In genomic region chr4:164930647-164931046, GRCh38 we compare ENCODE assay signal across 26 cellular contexts. TPM values are rescaled to one million over a fixed set of nuclear protein-coding genes. Genes with fewer than 3 reads are reported as not detected.
A peak's percentile ranks its signal among the peaks of the same experiment; 100 is the strongest.
DNase-seq lines count a peak whose midpoint lies in the region; ATAC-seq, FAIRE-seq and TF ChIP-seq lines count a peak whose summit lies in the region.
"Had no signal": no experiment of that assay in that cellular context is flagged by ENCODE, and none has a peak within 500 bp of the region (broad histone marks: within the 10 kb centered on the region; RNA-seq: fewer than 3 reads in every experiment).

No MANE protein-coding gene starts in this region.

- in situ Hi-C loops in transverse colon (cut with MboI; ENCODE audit: low pct_ligation_motif_present in 1 of 4, low pct_unique_long_range_greater_than_20kb in 1 of 4, low sequenced_read_pairs in 3 of 4) = no loop called here

- intact Hi-C loops in transverse colon (cut with DNase I; ENCODE audit: low total_unique reads) = no loop called here

- no peaks in the 10 kb centered on the region for H3K9me1 ChIP-seq in keratinocyte (ENCODE audit: control insufficient read depth, extremely low read depth, insufficient read depth, low read length)

- H4K20me1 ChIP-seq in keratinocyte (ENCODE audit: control insufficient read depth, extremely low read depth, insufficient read depth, low read length) (no peaks in the 10 kb centered on the region), GM23338 (replicated peaks; ENCODE audit: insufficient read depth) (no peaks in the 10 kb centered on the region)
- H4K20me1 ChIP-seq: BLaER1 had no signal

- H3K27ac Mint-ChIP-seq in GM23338 = no peak overlapping the region
- H3K27ac Mint-ChIP-seq: CD14-positive monocyte; CD4-positive, alpha-beta memory T cell; CD4-positive, CD25-positive, alpha-beta regulatory T cell; CD8-positive, alpha-beta memory T cell had no signal

- no peak for TF ChIP-seq EP300 in transverse colon (IDR thresholded peaks at IDR 0.05; ENCODE audit: low read depth)

- WGBS in mesenchymal stem cell = 88% methylated on average over 5 of the region's 5 CpGs
- no CpG with 5 or more reads among the region's 5 CpGs for WGBS in neuronal stem cell (ENCODE audit: extremely low coverage in 2 of 2, insufficient read length in 2 of 2, insufficient replicate concordance in 1 of 2), 2 donors
- WGBS in transverse colon (ENCODE audit: low coverage in 1 of 2), 2 donors = 65 to 66% methylated on average over 4 to 5 of the region's 5 CpGs

- no peak for FAIRE-seq in keratinocyte (lab: Jason Lieb, UNC)
- FAIRE-seq: A204.1, D721Med, G401.6, GM12891 had no signal

- H2BK12ac ChIP-seq in mesenchymal stem cell (ENCODE audit: low read length in 2 of 2) (no peak overlapping the region), neuronal stem cell (ENCODE audit: low read length) (no peak overlapping the region)

- H3K27me3 Mint-ChIP-seq in GM23338 (ENCODE audit: insufficient read depth, low read depth, poor library complexity) = no peaks in the 10 kb centered on the region

- H2BK5ac ChIP-seq in mesenchymal stem cell (ENCODE audit: low read depth, low read length, poor library complexity, severe bottlenecking) = no peak overlapping the region
- no peak overlapping the region for H2BK5ac ChIP-seq in neuronal stem cell (ENCODE audit: low read length)

- H3K27ac ChIP-seq in keratinocyte (ENCODE audit: control insufficient read depth, insufficient read depth, low read length) (no peak overlapping the region), mesenchymal stem cell (ENCODE audit: low read length, poor library complexity, severe bottlenecking) (no peak overlapping the region), neuronal stem cell (replicated peaks; ENCODE audit: low read length) (no peak overlapping the region), transverse colon (no peak overlapping the region), SJCRH30 (no peak overlapping the region), GM23338 (ENCODE audit: low read depth) (no peak overlapping the region)
- H3K27ac ChIP-seq: BLaER1 had no signal

- TF ChIP-seq CTCF in keratinocyte (optimal IDR thresholded peaks at IDR 0.05 in 1 of 3, IDR thresholded peaks at IDR 0.05 in 1 of 3, conservative IDR thresholded peaks at IDR 0.05 in 1 of 3; ENCODE audit: extremely low read depth in 1 of 3, insufficient read depth in 2 of 3, low read length in 3 of 3) = no peak
- TF ChIP-seq CTCF in transverse colon (IDR thresholded peaks at IDR 0.05) = no peak
- no peak for TF ChIP-seq CTCF in GM23338 (conservative IDR thresholded peaks at IDR 0.05; ENCODE audit: low read depth in 2 of 2)

- peaks cover 13% of the 10 kb centered on the region for H3K4me1 Mint-ChIP-seq in GM23338
- H3K4me1 Mint-ChIP-seq: CD14-positive monocyte; CD4-positive, alpha-beta memory T cell; CD4-positive, CD25-positive, alpha-beta regulatory T cell; CD8-positive, alpha-beta memory T cell had no signal

- ATAC-seq in GM23338 = no peak

- no peaks in the 10 kb centered on the region for H3K9me2 ChIP-seq in GM23338 (ENCODE audit: insufficient read depth)

- no peak overlapping the region for H3K9ac ChIP-seq in keratinocyte (ENCODE audit: control insufficient read depth, extremely low read depth, insufficient read depth, low read length)
- no peak overlapping the region for H3K9ac ChIP-seq in mesenchymal stem cell (ENCODE audit: low read length)
- no peak overlapping the region for H3K9ac ChIP-seq in neuronal stem cell (ENCODE audit: low read depth, low read length, poor library complexity)
- H3K9ac ChIP-seq: BLaER1 had no signal

- H3K23ac ChIP-seq in mesenchymal stem cell (ENCODE audit: low read length in 2 of 2) (no peak overlapping the region), neuronal stem cell (ENCODE audit: low read depth, low read length, poor library complexity) (no peak overlapping the region)

- peak overlapping the region; percentile 58 for H2AFZ ChIP-seq in keratinocyte (ENCODE audit: control insufficient read depth, low read length)
- no peak overlapping the region for H2AFZ ChIP-seq in mesenchymal stem cell (ENCODE audit: low read depth, low read length)
- no peak overlapping the region for H2AFZ ChIP-seq in neuronal stem cell (ENCODE audit: low read length)
- H2AFZ ChIP-seq in GM23338 = no peak overlapping the region

- DNase-seq in keratinocyte (ENCODE audit: low read depth, low spot score) (no peak), mesenchymal stem cell (no peak), neuronal stem cell (ENCODE audit: low spot score) (no peak), transverse colon (peak; percentile 8), NCI-H345 (lab: John Stamatoyannopoulos, UW) (no peak), SJCRH30 (no peak), HuH-7 (ENCODE audit: low spot score) (no peak), GM23338 (ENCODE audit: low spot score) (no peak)
- DNase-seq: 8988T; ACHN; BE2C; C1 segment of cervical spinal cord; Caco-2; Calu3; CD4-positive, alpha-beta memory T cell; CD4-positive, CD25-positive, alpha-beta regulatory T cell; CD8-positive, alpha-beta memory T cell; DMS79 treated with DMSO at 0.1 percent for 48 hours; GF-D8 had no signal

- H2BK15ac ChIP-seq in mesenchymal stem cell (ENCODE audit: low read depth, poor library complexity, severe bottlenecking) = no peak overlapping the region
- no peak overlapping the region for H2BK15ac ChIP-seq in neuronal stem cell (ENCODE audit: low read length)

- H3K18ac ChIP-seq in mesenchymal stem cell (ENCODE audit: low read depth in 1 of 2, low read length in 2 of 2) (no peak overlapping the region), neuronal stem cell (ENCODE audit: low read length) (peak overlapping the region; percentile 56)

- H4K91ac ChIP-seq in mesenchymal stem cell (ENCODE audit: low read length) (no peak overlapping the region), neuronal stem cell (ENCODE audit: low read depth, low read length, poor library complexity) (no peak overlapping the region)

- H3K4ac ChIP-seq in mesenchymal stem cell (ENCODE audit: low read depth in 1 of 2, low read length in 2 of 2) (no peak overlapping the region), neuronal stem cell (ENCODE audit: low read length) (no peak overlapping the region)

- no peak overlapping the region for H3K4me3 Mint-ChIP-seq in GM23338
- H3K4me3 Mint-ChIP-seq: CD14-positive monocyte; CD4-positive, alpha-beta memory T cell; CD4-positive, CD25-positive, alpha-beta regulatory T cell; CD8-positive, alpha-beta memory T cell had no signal

- H3F3A ChIP-seq in GM23338 (replicated peaks; ENCODE audit: low read depth) = no peaks in the 10 kb centered on the region

- H3K27me3 ChIP-seq in keratinocyte (ENCODE audit: control insufficient read depth, extremely low read depth, insufficient read depth, low read length) (no peaks in the 10 kb centered on the region), mesenchymal stem cell (ENCODE audit: control insufficient read depth in 1 of 2, insufficient read depth in 1 of 2, low read length in 2 of 2) (no peaks in the 10 kb centered on the region), neuronal stem cell (ENCODE audit: control insufficient read depth in 3 of 3, insufficient read depth in 3 of 3, low read depth in 1 of 3, low read length in 3 of 3) (no peaks in the 10 kb centered on the region), transverse colon (no peaks in the 10 kb centered on the region), SJCRH30 (no peaks in the 10 kb centered on the region), GM23338 (ENCODE audit: insufficient read depth) (no peaks in the 10 kb centered on the region)
- H3K27me3 ChIP-seq: BE2C, BLaER1 had no signal

- no peaks in the 10 kb centered on the region for H3K9me3 Mint-ChIP-seq in GM23338
- H3K9me3 Mint-ChIP-seq: CD4-positive, alpha-beta memory T cell; CD4-positive, CD25-positive, alpha-beta regulatory T cell; CD8-positive, alpha-beta memory T cell had no signal

- no peak overlapping the region for H2BK120ac ChIP-seq in mesenchymal stem cell (ENCODE audit: low read depth, low read length)
- H2BK120ac ChIP-seq in neuronal stem cell (ENCODE audit: low read depth, low read length) = no peak overlapping the region

- no peak overlapping the region for H2AK5ac ChIP-seq in mesenchymal stem cell (ENCODE audit: low read length, severe bottlenecking)
- no peak overlapping the region for H2AK5ac ChIP-seq in neuronal stem cell (ENCODE audit: low read depth, low read length)

- no peaks in the 10 kb centered on the region for H3K79me2 ChIP-seq in keratinocyte (ENCODE audit: control insufficient read depth, insufficient read depth, low read length)
- no peaks in the 10 kb centered on the region for H3K79me2 ChIP-seq in GM23338 (replicated peaks; ENCODE audit: insufficient read depth)

- H3K4me2 ChIP-seq in keratinocyte (ENCODE audit: control insufficient read depth, extremely low read depth, insufficient read depth, low read depth, low read length) (no peak overlapping the region), mesenchymal stem cell (ENCODE audit: low read length, poor library complexity, severe bottlenecking) (no peak overlapping the region), neuronal stem cell (ENCODE audit: insufficient read depth, low read length, poor library complexity, severe bottlenecking) (no peak overlapping the region), GM23338 (no peak overlapping the region)
- H3K4me2 ChIP-seq: BLaER1 had no signal

- H3K36me3 Mint-ChIP-seq in GM23338 (ENCODE audit: low read depth) = no peaks in the 10 kb centered on the region
- H3K36me3 Mint-ChIP-seq: CD14-positive monocyte; CD4-positive, alpha-beta memory T cell; CD4-positive, CD25-positive, alpha-beta regulatory T cell; CD8-positive, alpha-beta memory T cell had no signal

- H3K79me1 ChIP-seq in mesenchymal stem cell (replicated peaks; ENCODE audit: low read length, poor library complexity, severe bottlenecking) (no peaks in the 10 kb centered on the region), neuronal stem cell (ENCODE audit: low read depth, low read length) (no peaks in the 10 kb centered on the region)

- H3K9me3 ChIP-seq in keratinocyte (ENCODE audit: control insufficient read depth, low read depth, low read length) = no peaks in the 10 kb centered on the region
- no peaks in the 10 kb centered on the region for H3K9me3 ChIP-seq in mesenchymal stem cell (ENCODE audit: control insufficient read depth, low read length)
- H3K9me3 ChIP-seq in neuronal stem cell (replicated peaks in 1 of 2; ENCODE audit: control insufficient read depth in 2 of 2, insufficient read depth in 1 of 2, low read depth in 1 of 2, low read length in 2 of 2) = no peaks in the 10 kb centered on the region
- no peaks in the 10 kb centered on the region for H3K9me3 ChIP-seq in transverse colon
- no peaks in the 10 kb centered on the region for H3K9me3 ChIP-seq in SJCRH30 (replicated peaks)
- H3K9me3 ChIP-seq: BE2C, Caco-2 had no signal

- H4K8ac ChIP-seq in mesenchymal stem cell (ENCODE audit: low read length) (peak overlapping the region; percentile 54), neuronal stem cell (ENCODE audit: low read depth, low read length) (no peak overlapping the region)

- H3K36me3 ChIP-seq in keratinocyte (ENCODE audit: control insufficient read depth in 2 of 2, extremely low read depth in 1 of 2, insufficient read depth in 2 of 2, low read length in 2 of 2) (no peaks in the 10 kb centered on the region), mesenchymal stem cell (ENCODE audit: control insufficient read depth in 1 of 2, insufficient read depth in 2 of 2, low read depth in 1 of 2, low read length in 2 of 2) (no peaks in the 10 kb centered on the region), neuronal stem cell (replicated peaks in 1 of 2; ENCODE audit: control insufficient read depth in 2 of 2, insufficient read depth in 2 of 2, low read length in 2 of 2) (no peaks in the 10 kb centered on the region), transverse colon (no peaks in the 10 kb centered on the region), SJCRH30 (no peaks in the 10 kb centered on the region), GM23338 (ENCODE audit: insufficient read depth) (no peaks in the 10 kb centered on the region)
- H3K36me3 ChIP-seq: BE2C, BLaER1 had no signal

- TF ChIP-seq POLR2A in transverse colon (IDR thresholded peaks at IDR 0.05) = no peak

- dilution Hi-C loops in keratinocyte (cut with MboI; ENCODE audit: extremely low pct_ligation_motif_present, low sequenced_read_pairs) = no loop called here

- no peak overlapping the region for H3K14ac ChIP-seq in mesenchymal stem cell (ENCODE audit: low read length in 2 of 2)
- H3K14ac ChIP-seq in neuronal stem cell (ENCODE audit: low read length) = no peak overlapping the region

- H3K4me1 ChIP-seq in keratinocyte (ENCODE audit: control insufficient read depth, extremely low read depth, insufficient read depth, low read length) = peaks cover 20% of the 10 kb centered on the region
- peaks cover 3% of the 10 kb centered on the region for H3K4me1 ChIP-seq in mesenchymal stem cell (ENCODE audit: control insufficient read depth, insufficient read depth, low read depth, low read length)
- H3K4me1 ChIP-seq in neuronal stem cell (ENCODE audit: control insufficient read depth in 2 of 2, insufficient read depth in 1 of 2, low read depth in 1 of 2, low read length in 2 of 2) = no peaks in the 10 kb centered on the region
- H3K4me1 ChIP-seq in transverse colon = peaks cover 0 to 6% (median 0%) of the 10 kb centered on the region in 4 donors
- H3K4me1 ChIP-seq in SJCRH30 = peaks cover 6% of the 10 kb centered on the region
- H3K4me1 ChIP-seq in GM23338 (ENCODE audit: insufficient read depth) = no peaks in the 10 kb centered on the region
- H3K4me1 ChIP-seq: BE2C, Caco-2 had no signal

- H3K4me3 ChIP-seq in keratinocyte (ENCODE audit: control insufficient read depth in 2 of 3, extremely low read depth in 1 of 3, insufficient read depth in 2 of 3, low read depth in 1 of 3, low read length in 3 of 3) (no peak overlapping the region), mesenchymal stem cell (ENCODE audit: insufficient read depth in 1 of 2, low read depth in 1 of 2, low read length in 2 of 2) (no peak overlapping the region), neuronal stem cell (ENCODE audit: low read length in 2 of 2) (no peak overlapping the region), transverse colon (no peak overlapping the region), SJCRH30 (no peak overlapping the region), GM23338 (no peak overlapping the region)
- H3K4me3 ChIP-seq: BLaER1 had no signal

RNA-seq across cellular contexts. Expression of gene TRIM61, which starts 46.8 kb away (rescaled TPM):
- polyA plus RNA-seq in keratinocyte = 0.29 to 0.58 TPM (median 0.45 TPM) in 3 replicates
- not detected for polyA plus RNA-seq in keratinocyte (2011; ENCODE audit: low read depth)
- polyA plus RNA-seq in keratinocyte (2011; cell fraction: cytosol; rRNA removed) = 0.25 and 0.55 TPM in 2 replicates
- 0.34 and 0.44 TPM in 2 replicates for polyA plus RNA-seq in keratinocyte (2011; cell fraction: nucleus; rRNA removed)
- polyA plus RNA-seq in keratinocyte (2012; ENCODE audit: low replicate concordance) = 0.26 TPM in 1 of 2 replicates, not detected in the other
- polyA minus RNA-seq in keratinocyte = 0.20 to 0.46 TPM (median 0.32 TPM) in 3 replicates
- polyA minus RNA-seq in keratinocyte (2011; cell fraction: cytosol; rRNA and poly(A)+ RNA removed) = not detected
- 0.47 TPM in 1 of 2 replicates, not detected in the other for polyA minus RNA-seq in keratinocyte (2011; cell fraction: nucleus; rRNA and poly(A)+ RNA removed)
- 1.0 TPM for polyA plus RNA-seq in mesenchymal stem cell (2013, experiment 1 of 2)
- polyA plus RNA-seq in mesenchymal stem cell (2013, experiment 2 of 2) = 0.78 TPM
- polyA plus RNA-seq in neuronal stem cell (2013, experiment 1 of 2) = 3.2 TPM
- polyA plus RNA-seq in neuronal stem cell (2013, experiment 2 of 2) = 3.0 TPM
- total RNA-seq in transverse colon = not detected
- total RNA-seq in SJCRH30 (2014; rRNA removed; shearing (Covaris generic)) = not detected in 2 replicates
- 0.38 and 0.58 TPM in 2 replicates for total RNA-seq in GM23338 (2014; rRNA removed; shearing (Covaris generic))
- polyA plus RNA-seq in GM23338 (2016; fragmentation: Nextera tagmentation; extraction: Ambion mirVana) = not detected in 2 replicates
- total RNA-seq: Caco-2 had no signal
- polyA plus RNA-seq: CD14-positive monocyte had no signal

RNA-seq across cellular contexts. Expression of gene APELA, which starts 53.7 kb away (rescaled TPM):
- not detected in 3 replicates for polyA plus RNA-seq in keratinocyte
- polyA plus RNA-seq in keratinocyte (2011; ENCODE audit: low read depth) = not detected
- not detected in 2 replicates for polyA plus RNA-seq in keratinocyte (2011; cell fraction: cytosol; rRNA removed)
- polyA plus RNA-seq in keratinocyte (2011; cell fraction: nucleus; rRNA removed) = not detected in 2 replicates
- not detected in 2 replicates for polyA plus RNA-seq in keratinocyte (2012; ENCODE audit: low replicate concordance)
- polyA minus RNA-seq in keratinocyte = not detected in 3 replicates
- not detected for polyA minus RNA-seq in keratinocyte (2011; cell fraction: cytosol; rRNA and poly(A)+ RNA removed)
- not detected in 2 replicates for polyA minus RNA-seq in keratinocyte (2011; cell fraction: nucleus; rRNA and poly(A)+ RNA removed)
- not detected for polyA plus RNA-seq in mesenchymal stem cell (2013, experiment 1 of 2)
- polyA plus RNA-seq in mesenchymal stem cell (2013, experiment 2 of 2) = not detected
- 11.1 TPM for polyA plus RNA-seq in neuronal stem cell (2013, experiment 1 of 2)
- polyA plus RNA-seq in neuronal stem cell (2013, experiment 2 of 2) = 12.0 TPM
- total RNA-seq in transverse colon = not detected
- total RNA-seq in SJCRH30 (2014; rRNA removed; shearing (Covaris generic)) = not detected in 2 replicates
- 153 and 213 TPM in 2 replicates for total RNA-seq in GM23338 (2014; rRNA removed; shearing (Covaris generic))
- polyA plus RNA-seq in GM23338 (2016; fragmentation: Nextera tagmentation; extraction: Ambion mirVana) = 112 and 114 TPM in 2 replicates
- total RNA-seq: Calu3; CD4-positive, alpha-beta memory T cell; CD4-positive, CD25-positive, alpha-beta regulatory T cell; CD8-positive, alpha-beta memory T cell had no signal
- polyA plus RNA-seq: AG04450; CD14-positive monocyte; CD4-positive, alpha-beta memory T cell; CD4-positive, CD25-positive, alpha-beta regulatory T cell; CD8-positive, alpha-beta memory T cell had no signal

Comparison
In these comparisons a context has a peak if more than half of its experiments do, and no peak if none do; other contexts are left out.
1. RNA of gene APELA, which starts 53.7 kb away (total RNA-seq): 153 to 213 TPM in GM23338; not detected in transverse colon and not detected in SJCRH30; every median in the first group is over 100 times any median in the second.